ENCODE assay signal across 9 cellular contexts in the genomic region with DNA sequence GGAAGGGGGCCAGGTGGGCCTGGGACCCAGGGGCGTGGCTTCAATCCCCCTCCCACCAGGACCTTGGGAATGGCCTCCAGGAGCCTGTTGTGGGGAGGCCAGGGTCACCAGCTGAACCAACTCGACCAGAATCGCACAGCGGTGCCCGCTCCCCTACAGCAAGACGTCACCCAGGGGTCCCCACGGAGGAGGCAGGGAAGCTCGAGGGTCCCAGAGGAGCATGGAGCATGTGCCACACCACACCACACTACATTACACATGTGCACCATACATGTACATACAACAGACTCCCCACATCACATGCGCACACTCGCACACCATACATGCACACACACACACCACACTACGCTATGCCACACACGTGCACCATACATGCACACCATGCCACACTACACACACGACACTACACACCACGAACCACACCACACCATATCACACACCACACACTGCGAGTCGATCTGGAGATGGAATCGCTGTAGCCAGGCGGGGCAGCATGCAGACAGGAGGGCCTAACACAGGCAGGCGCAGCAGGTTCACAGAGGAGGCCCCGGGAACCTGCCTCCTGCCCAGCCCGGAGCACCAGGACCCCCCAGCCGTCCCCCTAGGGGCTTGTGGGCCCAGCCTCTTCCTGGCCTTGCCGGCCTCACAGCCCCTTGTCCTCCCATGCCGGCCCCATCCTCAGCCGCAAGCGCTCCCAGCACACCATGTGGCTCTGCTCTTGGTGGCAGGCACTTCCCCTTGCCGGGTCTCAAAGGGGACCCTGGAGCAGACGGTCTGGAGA. TPM values are rescaled to one million over a fixed set of nuclear protein-coding genes. Genes with fewer than 3 reads are reported as not detected.
DNase-seq lines count a peak whose midpoint lies in the region; ATAC-seq and TF ChIP-seq lines count a peak whose summit lies in the region.
"Had no signal": no experiment of that assay in that cellular context is flagged by ENCODE, and none has a peak within 500 bp of the region (broad histone marks: within the 10 kb centered on the region; RNA-seq: fewer than 3 reads in every experiment).

No MANE protein-coding gene starts in this region.

- DNase-seq in GM12865 (ENCODE audit: low read depth) (peak; percentile 27), nephron progenitor cell (no peak), D341Med (ENCODE audit: low spot score) (no peak), HEK293T (ENCODE audit: extremely low spot score) (no peak), RPMI8226 (no peak), SW480 (ENCODE audit: low spot score) (no peak)
- peak; percentile 56 for DNase-seq in activated naive CD8-positive, alpha-beta T cell treated with anti-CD3 and anti-CD28 coated beads, Interleukin-2, amount 10 ng/mL, durations not matched to agents 7 days and 5 days
- DNase-seq: foreskin fibroblast had no signal

- CTCF ChIA-PET in HEK293T (lab: Yijun Ruan, JAX), result no interaction called here

- H3K36me3 Mint-ChIP-seq in activated naive CD8-positive, alpha-beta T cell treated with anti-CD3 and anti-CD28 coated beads, Interleukin-2, amount 10 ng/mL, durations not matched to agents 7 days and 5 days, result peaks cover 41% of the 10 kb centered on the region
- no peaks in the 10 kb centered on the region for H3K36me3 Mint-ChIP-seq in nephron progenitor cell (ENCODE audit: low read depth)

- peaks cover 55% of the 10 kb centered on the region for H3K4me1 Mint-ChIP-seq in activated naive CD8-positive, alpha-beta T cell treated with anti-CD3 and anti-CD28 coated beads, Interleukin-2, amount 10 ng/mL, durations not matched to agents 7 days and 5 days
- peaks cover 39% of the 10 kb centered on the region for H3K4me1 Mint-ChIP-seq in nephron progenitor cell

- POLR2A ChIA-PET in activated naive CD8-positive, alpha-beta T cell treated with anti-CD3 and anti-CD28 coated beads, Interleukin-2, amount 10 ng/mL, durations not matched to agents 7 days and 5 days (lab: Charles Lee), result interaction anchor here (0.7 to 5.4 kb wide), 10 partner anchors 8 to 119 kb away, joined by 3 to 39 read pairs (median 7); partner anchors contain the start of genes PTTG1IP, SUMO3 and UBE2G2
- POLR2A ChIA-PET in HEK293T (lab: Yijun Ruan, JAX), result no interaction called here

- ATAC-seq in HG02981 (IDR thresholded peaks at IDR 0.05; ENCODE audit: unreplicated experiment), result peak; percentile 8
- ATAC-seq in activated naive CD8-positive, alpha-beta T cell treated with anti-CD3 and anti-CD28 coated beads, Interleukin-2, amount 10 ng/mL, durations not matched to agents 7 days and 5 days (ENCODE audit: low read depth), result peak; percentile 19

- peak overlapping the region; percentile 99 for H3K27ac Mint-ChIP-seq in activated naive CD8-positive, alpha-beta T cell treated with anti-CD3 and anti-CD28 coated beads, Interleukin-2, amount 10 ng/mL, durations not matched to agents 7 days and 5 days
- no peak overlapping the region for H3K27ac Mint-ChIP-seq in nephron progenitor cell

- peak overlapping the region; percentile 78 for H3K4me3 ChIP-seq in GM12865 (ENCODE audit: low read depth, low read length)

- TF ChIP-seq CTCF in GM12865 (IDR thresholded peaks at IDR 0.05; ENCODE audit: insufficient read depth, low read depth, low read length, missing control alignments) (no peak), nephron progenitor cell (IDR thresholded peaks at IDR 0.05) (no peak)

- peak overlapping the region; percentile 100 for H3K4me3 Mint-ChIP-seq in activated naive CD8-positive, alpha-beta T cell treated with anti-CD3 and anti-CD28 coated beads, Interleukin-2, amount 10 ng/mL, durations not matched to agents 7 days and 5 days
- peak overlapping the region; percentile 10 for H3K4me3 Mint-ChIP-seq in nephron progenitor cell

- no peaks in the 10 kb centered on the region for H3K27me3 Mint-ChIP-seq in activated naive CD8-positive, alpha-beta T cell treated with anti-CD3 and anti-CD28 coated beads, Interleukin-2, amount 10 ng/mL, durations not matched to agents 7 days and 5 days
- peaks cover 100% of the 10 kb centered on the region for H3K27me3 Mint-ChIP-seq in nephron progenitor cell (ENCODE audit: low read depth, poor library complexity)

- no peaks in the 10 kb centered on the region for H3K9me3 Mint-ChIP-seq in activated naive CD8-positive, alpha-beta T cell treated with anti-CD3 and anti-CD28 coated beads, Interleukin-2, amount 10 ng/mL, durations not matched to agents 7 days and 5 days
- peaks cover 21% of the 10 kb centered on the region for H3K9me3 Mint-ChIP-seq in nephron progenitor cell

TF ChIP-seq in HEK293T, 16 proteins besides CTCF, POLR2A, EP300 and RAD21:
- TF ChIP-seq ARNT (IDR thresholded peaks at IDR 0.05) (no peak), SP1 (IDR thresholded peaks at IDR 0.05) (no peak), LEF1 (IDR thresholded peaks at IDR 0.05; ENCODE audit: borderline replicate concordance) (no peak), NFRKB (IDR thresholded peaks at IDR 0.05) (no peak), SUZ12 (IDR thresholded peaks at IDR 0.05) (no peak), PKNOX1 (IDR thresholded peaks at IDR 0.05) (no peak), L3MBTL2 (conservative IDR thresholded peaks at IDR 0.05) (no peak), ELF4 (IDR thresholded peaks at IDR 0.05) (no peak), FOXM1 (IDR thresholded peaks at IDR 0.05; ENCODE audit: borderline replicate concordance) (no peak)

RNA-seq across cellular contexts. Expression of gene ITGB2, which starts 0.6 kb away (rescaled TPM):
- total RNA-seq in activated naive CD8-positive, alpha-beta T cell treated with anti-CD3 and anti-CD28 coated beads, Interleukin-2, amount 10 ng/mL, durations not matched to agents 7 days and 5 days, result 100 to 1,000 TPM; 416 to 452 TPM

RNA-seq across cellular contexts. Expression of gene SLX9, which starts 19.7 kb away (rescaled TPM):
- 10 to 100 TPM; 44.2 to 44.3 TPM for total RNA-seq in activated naive CD8-positive, alpha-beta T cell treated with anti-CD3 and anti-CD28 coated beads, Interleukin-2, amount 10 ng/mL, durations not matched to agents 7 days and 5 days

RNA-seq across cellular contexts. Expression of gene PTTG1IP, which starts 46.6 kb away (rescaled TPM):
- total RNA-seq in activated naive CD8-positive, alpha-beta T cell treated with anti-CD3 and anti-CD28 coated beads, Interleukin-2, amount 10 ng/mL, durations not matched to agents 7 days and 5 days, result 10 to 100 TPM; 66.1 to 73.2 TPM

Comparison
In these comparisons a context has a peak if more than half of its experiments do, and no peak if none do; other contexts are left out.
1. DNase-seq: peak in GM12865 (single experiment) and activated naive CD8-positive, alpha-beta T cell treated with anti-CD3 and anti-CD28 coated beads, Interleukin-2, amount 10 ng/mL, durations not matched to agents 7 days and 5 days (single experiment); none in nephron progenitor cell (single experiment), D341Med (single experiment), HEK293T (single experiment), RPMI8226 (single experiment) and SW480 (single experiment).